Comparison of ENCODE assay signal across 11 cellular contexts in the genomic region with DNA sequence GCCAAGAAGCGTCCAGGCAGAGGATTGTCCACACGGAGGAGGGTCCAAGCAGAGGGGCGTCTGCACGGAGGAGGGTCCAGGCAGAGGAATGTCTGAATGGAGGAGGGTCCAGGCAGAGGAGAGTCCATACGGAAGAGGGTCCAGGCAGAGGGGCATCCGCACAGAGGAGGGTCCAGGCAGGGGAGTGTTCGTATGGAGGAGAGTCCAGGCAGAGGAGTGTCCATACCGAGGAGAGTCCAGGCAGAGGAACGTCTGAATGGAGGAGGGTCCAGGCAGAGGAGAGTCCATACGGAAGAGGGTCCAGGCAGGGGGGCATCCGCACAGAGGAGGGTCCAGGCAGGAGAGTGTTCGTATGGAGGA. TPM values are rescaled to one million over a fixed set of nuclear protein-coding genes. Genes with fewer than 3 reads are reported as not detected.
DNase-seq lines count a peak whose midpoint lies in the region; ATAC-seq, FAIRE-seq and TF ChIP-seq lines count a peak whose summit lies in the region.
"Not testable (repeated sequence)": the region's sequence is repeated elsewhere in the genome, so short reads cannot be mapped to it uniquely, and the experiment has no call there.
"Had no signal": no experiment of that assay in that cellular context is flagged by ENCODE, and none has a peak within 500 bp of the region (broad histone marks: within the 10 kb centered on the region; RNA-seq: fewer than 3 reads in every experiment).

No MANE protein-coding gene starts in this region.

- not testable (repeated sequence) for H3K4me1 Mint-ChIP-seq in WTC11
- H3K4me1 Mint-ChIP-seq in nephron, result peaks cover 26% of the 10 kb centered on the region

- FAIRE-seq in kidney (lab: Jason Lieb, UNC), result not testable (repeated sequence)

- H3K9me3 Mint-ChIP-seq in WTC11, nephron: not testable (repeated sequence)

- ATAC-seq in WTC11, result not testable (repeated sequence)

- DNase-seq in WTC11 (ENCODE audit: low spot score); caudate nucleus (lab: John Stamatoyannopoulos, UW); substantia nigra (lab: John Stamatoyannopoulos, UW): not testable (repeated sequence)
- DNase-seq in dorsolateral prefrontal cortex (peak in 1 of 10 donors; percentile 22), kidney (peak; percentile 44)

- POLR2A ChIA-PET in WTC11 (lab: Charles Lee), result not testable (repeated sequence)

- not testable (repeated sequence) for H3K27me3 Mint-ChIP-seq in WTC11 (ENCODE audit: low read depth)
- H3K27me3 Mint-ChIP-seq in nephron (ENCODE audit: low read depth), result peaks cover 12% of the 10 kb centered on the region

- intact Hi-C loops in dorsolateral prefrontal cortex (cut with DNase I), result loop anchor here in 1 of 2 donors (2.0 kb wide), 1 partner anchor 35 kb away; no protein-coding TSS in a partner anchor
- intact Hi-C loops in kidney (cut with DNase I), result not testable (repeated sequence)

- H3K9ac ChIP-seq in kidney (ENCODE audit: low read length in 2 of 2), result not testable (repeated sequence)

- H3K27ac ChIP-seq in caudate nucleus (ENCODE audit: low read depth, low read length) (peak overlapping the region; percentile 75), dorsolateral prefrontal cortex (peak overlapping the region in 58 of 59 donors; percentile 59 to 96 (median 90)), substantia nigra (ENCODE audit: low read depth, low read length, poor library complexity, severe bottlenecking) (peak overlapping the region; percentile 93)
- H3K27ac ChIP-seq in kidney (ENCODE audit: low read depth in 2 of 2, low read length in 2 of 2), result not testable (repeated sequence)

- CTCF ChIA-PET in WTC11 (lab: Charles Lee), result interaction anchor here (0.8 to 1.4 kb wide), 2 partner anchors 10 to 45 kb away, joined by 3 to 4 read pairs; no protein-coding TSS in a partner anchor

- TF ChIP-seq CTCF in WTC11 (IDR thresholded peaks at IDR 0.05); dorsolateral prefrontal cortex (IDR thresholded peaks at IDR 0.05 in 54 of 56, conservative IDR thresholded peaks at IDR 0.05 in 2 of 56; ENCODE audit: low read depth in 1 of 56, partially characterized antibody in 56 of 56); kidney (IDR thresholded peaks at IDR 0.05; ENCODE audit: borderline replicate concordance, extremely low read depth, insufficient read depth); nephron (IDR thresholded peaks at IDR 0.05; ENCODE audit: unreplicated experiment in 3 of 3): not testable (repeated sequence)

- not testable (repeated sequence) for H3K36me3 Mint-ChIP-seq in WTC11
- peaks cover 29% of the 10 kb centered on the region for H3K36me3 Mint-ChIP-seq in nephron (ENCODE audit: low read depth)

- not testable (repeated sequence) for H3K9me3 ChIP-seq in kidney (ENCODE audit: control insufficient read depth in 1 of 2, low read length in 2 of 2)

- not testable (repeated sequence) for H3K4me3 ChIP-seq in dorsolateral prefrontal cortex; kidney (ENCODE audit: low read length in 2 of 2)

- not testable (repeated sequence) for H3K4me1 ChIP-seq in kidney (ENCODE audit: control insufficient read depth in 1 of 2, insufficient read depth in 1 of 2, low read depth in 1 of 2, low read length in 2 of 2)

- H3K36me3 ChIP-seq in kidney (ENCODE audit: control insufficient read depth in 1 of 2, insufficient read depth in 2 of 2, low read length in 2 of 2), result not testable (repeated sequence)

- H3K27me3 ChIP-seq in dorsolateral prefrontal cortex, result not testable (repeated sequence)

- H3K4me3 Mint-ChIP-seq in WTC11, nephron: not testable (repeated sequence)

- 0 out of 2 replicates have a peak overlapping the region, but pooled peaks have one; percentile 78 for H3K27ac Mint-ChIP-seq in WTC11
- peak overlapping the region in 2 of 3 experiments; percentile 33 to 34 for H3K27ac Mint-ChIP-seq in nephron

RNA-seq across cellular contexts. Expression of gene F7, which starts 25.9 kb away (rescaled TPM):
- total RNA-seq in WTC11 (2021) (0.26 to 1.5 TPM (median 1.3 TPM) in 3 replicates), dorsolateral prefrontal cortex (1 to 10 TPM in 87 of 120 experiments, under 1 TPM in 32, not detected in 1; 0.19 to 4.5 (median 1.5) TPM), kidney (0.16 TPM)
- polyA plus RNA-seq in kidney (ENCODE audit: insufficient read depth, low read depth, low replicate concordance), result 0.52 TPM
- total RNA-seq: A172; A673; CD4-positive, CD25-positive, alpha-beta regulatory T cell; CD8-positive, alpha-beta T cell; HFFc6 had no signal
- polyA plus RNA-seq: CD4-positive, CD25-positive, alpha-beta regulatory T cell had no signal

RNA-seq across cellular contexts. Expression of gene F10, which starts 42.9 kb away (rescaled TPM):
- 0.87 to 2.8 TPM (median 2.6 TPM) in 3 replicates for total RNA-seq in WTC11 (2021)
- 1 to 10 TPM in 44 of 120 experiments, under 1 TPM in 58, not detected in 18; 0.29 to 7.1 (median 0.92) TPM for total RNA-seq in dorsolateral prefrontal cortex
- 5.1 TPM for total RNA-seq in kidney
- polyA plus RNA-seq in kidney (ENCODE audit: insufficient read depth, low read depth, low replicate concordance), result 6.8 TPM
- total RNA-seq: A673; CD4-positive, CD25-positive, alpha-beta regulatory T cell; CD8-positive, alpha-beta T cell had no signal
